18 cellular contexts compared by ENCODE assay signal in the genomic region with DNA sequence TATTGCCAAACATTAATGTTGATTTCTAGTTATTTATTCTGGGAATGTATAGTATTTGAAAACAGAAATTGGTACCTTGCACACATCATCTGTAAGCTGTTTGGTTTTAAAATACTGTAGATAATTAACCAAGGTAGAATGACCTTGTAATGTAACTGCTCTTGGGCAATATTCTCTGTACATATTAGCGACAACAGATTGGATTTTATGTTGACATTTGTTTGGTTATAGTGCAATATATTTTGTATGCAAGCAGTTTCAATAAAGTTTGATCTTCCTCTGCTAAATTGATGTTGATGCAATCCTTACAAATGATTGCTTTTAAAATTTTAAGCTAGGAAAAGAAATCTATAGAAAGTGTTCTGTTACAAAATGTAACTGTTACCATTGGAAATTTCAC. TPM values are rescaled to one million over a fixed set of nuclear protein-coding genes. Genes with fewer than 3 reads are reported as not detected.
DNase-seq lines count a peak whose midpoint lies in the region; ATAC-seq, FAIRE-seq and TF ChIP-seq lines count a peak whose summit lies in the region.
"Had no signal": no experiment of that assay in that cellular context is flagged by ENCODE, and none has a peak within 500 bp of the region (broad histone marks: within the 10 kb centered on the region; RNA-seq: fewer than 3 reads in every experiment).

No MANE protein-coding gene starts in this region.

- H3K27me3 Mint-ChIP-seq in WTC11 (ENCODE audit: low read depth) (no peaks in the 10 kb centered on the region), Calu3 (ENCODE audit: unreplicated experiment) (no peaks in the 10 kb centered on the region)
- H3K27me3 Mint-ChIP-seq: CD8-positive, alpha-beta memory T cell had no signal

- H3K4me3 ChIP-seq in mucosa of descending colon, result no peak overlapping the region
- H3K4me3 ChIP-seq: BLaER1, GM23248 had no signal

- no peaks in the 10 kb centered on the region for H3K36me3 ChIP-seq in mucosa of descending colon (ENCODE audit: low read depth)

- no peaks in the 10 kb centered on the region for H3K9me3 ChIP-seq in mucosa of descending colon
- H3K9me3 ChIP-seq: BLaER1, Caco-2 had no signal

- DNase-seq in GM19239 (ENCODE audit: insufficient read length, low spot score) (no peak), WTC11 (ENCODE audit: low spot score) (no peak), left colon (no peak), mucosa of descending colon (no peak), Calu3 (no peak), erythroblast (lab: John Stamatoyannopoulos, UW) (no peak), posterior cingulate gyrus (no peak)
- DNase-seq: 8988T; AML-193; Caco-2; CD8-positive, alpha-beta memory T cell; DMS53; GF-D8; GM23248 had no signal

- no peak for TF ChIP-seq POLR2A in erythroblast (IDR thresholded peaks at IDR 0.05; ENCODE audit: low read length)

- H3K9me3 Mint-ChIP-seq in WTC11, result no peaks in the 10 kb centered on the region
- no peaks in the 10 kb centered on the region for H3K9me3 Mint-ChIP-seq in Calu3 (ENCODE audit: low read depth, unreplicated experiment)
- H3K9me3 Mint-ChIP-seq: CD8-positive, alpha-beta memory T cell had no signal

- no peak for TF ChIP-seq CTCF in WTC11 (IDR thresholded peaks at IDR 0.05)
- TF ChIP-seq CTCF in mucosa of descending colon (IDR thresholded peaks at IDR 0.05), result no peak
- TF ChIP-seq CTCF in Calu3 (IDR thresholded peaks at IDR 0.05; ENCODE audit: unreplicated experiment), result no peak

- POLR2A ChIA-PET in WTC11 (lab: Charles Lee), result no interaction called here

- H3K4me1 Mint-ChIP-seq in WTC11 (no peaks in the 10 kb centered on the region), Calu3 (ENCODE audit: low read depth, unreplicated experiment) (no peaks in the 10 kb centered on the region)
- H3K4me1 Mint-ChIP-seq: CD8-positive, alpha-beta memory T cell had no signal

- H3K36me3 Mint-ChIP-seq in WTC11 (peaks cover 21% of the 10 kb centered on the region), Calu3 (ENCODE audit: insufficient read depth, unreplicated experiment) (peaks cover 8% of the 10 kb centered on the region)

- H3K4me1 ChIP-seq in mucosa of descending colon (ENCODE audit: low read depth), result no peaks in the 10 kb centered on the region
- H3K4me1 ChIP-seq: BLaER1, Caco-2 had no signal

- no peak overlapping the region for H3K4me3 Mint-ChIP-seq in WTC11
- H3K4me3 Mint-ChIP-seq in Calu3 (ENCODE audit: low read depth, unreplicated experiment), result no peak overlapping the region
- H3K4me3 Mint-ChIP-seq: CD8-positive, alpha-beta memory T cell had no signal

- peak; percentile 33 for FAIRE-seq in GM19239 (lab: Jason Lieb, UNC)
- FAIRE-seq: H54 had no signal

- no peak for ATAC-seq in WTC11
- ATAC-seq in left colon, result peak; percentile 88
- ATAC-seq in mucosa of descending colon, result peak; percentile 84
- no peak for ATAC-seq in HG03280 (IDR thresholded peaks at IDR 0.05; ENCODE audit: unreplicated experiment)
- ATAC-seq: HCT116 had no signal

- intact Hi-C loops in left colon (cut with DNase I, micrococcal nuclease), result no loop called here
- intact Hi-C loops in mucosa of descending colon (cut with DNase I, micrococcal nuclease), result no loop called here
- intact Hi-C loops in Calu3 (cut with micrococcal nuclease; ENCODE audit: unreplicated experiment), result no loop called here
- intact Hi-C loops in posterior cingulate gyrus (cut with DNase I), result no loop called here

- H3K27ac Mint-ChIP-seq in WTC11, result no peak overlapping the region
- H3K27ac Mint-ChIP-seq in Calu3 (ENCODE audit: unreplicated experiment), result no peak overlapping the region

- BruUV-seq in Calu3 (replicated peaks; lab: Mats Ljungman, UMichigan), result no TSS peak

- CTCF ChIA-PET in WTC11 (lab: Charles Lee) (no interaction called here), Calu3 (lab: Charles Lee) (no interaction called here)

TF ChIP-seq in WTC11, 78 proteins besides CTCF, POLR2A, EP300 and RAD21:
- TF ChIP-seq, protein P1, sequence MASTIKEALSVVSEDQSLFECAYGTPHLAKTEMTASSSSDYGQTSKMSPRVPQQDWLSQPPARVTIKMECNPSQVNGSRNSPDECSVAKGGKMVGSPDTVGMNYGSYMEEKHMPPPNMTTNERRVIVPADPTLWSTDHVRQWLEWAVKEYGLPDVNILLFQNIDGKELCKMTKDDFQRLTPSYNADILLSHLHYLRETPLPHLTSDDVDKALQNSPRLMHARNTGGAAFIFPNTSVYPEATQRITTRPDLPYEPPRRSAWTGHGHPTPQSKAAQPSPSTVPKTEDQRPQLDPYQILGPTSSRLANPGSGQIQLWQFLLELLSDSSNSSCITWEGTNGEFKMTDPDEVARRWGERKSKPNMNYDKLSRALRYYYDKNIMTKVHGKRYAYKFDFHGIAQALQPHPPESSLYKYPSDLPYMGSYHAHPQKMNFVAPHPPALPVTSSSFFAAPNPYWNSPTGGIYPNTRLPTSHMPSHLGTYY (CRISPR knock-in tag; IDR thresholded peaks at IDR 0.05), result no peak
- TF ChIP-seq GABPB1 (CRISPR knock-in tag; IDR thresholded peaks at IDR 0.05), result peak; percentile 64; the same call in 1 of the 2 replicates

RNA-seq across cellular contexts. Expression of a gene that starts 30.8 kb away (rescaled TPM):
- total RNA-seq in WTC11 (2021), result not detected in 3 replicates
- not detected for total RNA-seq in left colon
- not detected for total RNA-seq in mucosa of descending colon
- total RNA-seq in Calu3 (2022), result not detected in 2 replicates
- total RNA-seq: Caco-2; CD8-positive, alpha-beta memory T cell; GM23248 had no signal

RNA-seq across cellular contexts. Expression of a gene that starts 38.6 kb away (rescaled TPM):
- total RNA-seq in WTC11 (2021) (32.7 to 34.3 TPM (median 33.8 TPM) in 3 replicates), left colon (10 to 100 TPM; 35.0 to 40.2 TPM), mucosa of descending colon (10 to 100 TPM; 42.1 to 56.9 (median 44.7) TPM), Calu3 (2022) (61.9 and 66.5 TPM in 2 replicates)

Comparison
In these comparisons a context has a peak if more than half of its experiments do, and no peak if none do; other contexts are left out.
1. ATAC-seq: peak in left colon (single experiment) and mucosa of descending colon (single experiment); none in WTC11 (single experiment) and HG03280 (single experiment).